Comparison of ENCODE assay signal across 17 cellular contexts in the genomic region with DNA sequence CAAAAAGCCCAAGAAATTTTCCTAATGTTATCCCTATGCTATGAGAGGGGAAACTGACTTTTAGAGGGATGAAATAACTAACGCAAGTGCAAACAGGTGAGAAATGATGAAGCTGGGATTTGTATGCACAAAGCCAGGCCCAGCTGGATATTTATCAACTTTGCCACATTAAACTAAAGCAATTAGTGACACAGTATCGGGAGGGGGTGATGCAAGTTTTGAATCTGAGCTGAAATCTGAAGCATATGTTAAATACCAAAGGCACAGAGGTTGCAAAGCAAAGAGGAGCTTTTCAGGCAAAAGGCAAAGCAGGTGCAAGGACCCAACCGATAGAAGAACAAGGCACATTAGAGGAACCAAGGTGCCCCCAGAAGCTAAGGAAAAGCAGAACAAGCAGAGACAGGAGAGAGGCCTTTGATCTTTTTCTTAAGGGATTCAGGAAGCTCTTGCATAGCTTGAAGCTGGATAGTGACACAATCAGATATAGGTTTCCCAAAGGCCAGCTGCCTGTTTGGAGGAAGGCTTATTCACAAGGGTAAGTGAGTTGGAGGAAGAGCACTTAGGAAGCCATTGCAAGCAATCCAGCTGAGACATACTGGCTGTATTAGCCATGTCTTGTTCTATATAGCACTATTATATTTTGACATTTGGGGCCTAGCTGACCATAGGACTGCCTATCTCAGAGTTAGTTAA.
DNase-seq lines count a peak whose midpoint lies in the region; ATAC-seq and TF ChIP-seq lines count a peak whose summit lies in the region.
"Had no signal": no experiment of that assay in that cellular context is flagged by ENCODE, and none has a peak within 500 bp of the region (broad histone marks: within the 10 kb centered on the region; RNA-seq: fewer than 3 reads in every experiment).

No MANE protein-coding gene starts in this region.

- no peak for ATAC-seq in Right ventricle myocardium superior (ENCODE audit: poor library complexity)
- ATAC-seq: A549; naive thymus-derived CD4-positive, alpha-beta T cell; psoas muscle had no signal

- no peaks in the 10 kb centered on the region for H3K9me3 ChIP-seq in mesodermal cell (ENCODE audit: control insufficient read depth, low read length)
- H3K9me3 ChIP-seq: A549, psoas muscle had no signal

- peak overlapping the region; percentile 24 for H3K27ac ChIP-seq in mesodermal cell (ENCODE audit: low read depth, low read length, severe bottlenecking)
- H3K27ac ChIP-seq: A549, psoas muscle, spleen had no signal

- peaks cover 10% of the 10 kb centered on the region for H3K4me1 Mint-ChIP-seq in brain
- peaks cover 9% of the 10 kb centered on the region for H3K4me1 Mint-ChIP-seq in mesothelial cell of epicardium

- no peak overlapping the region for H3K4me3 ChIP-seq in mesodermal cell (ENCODE audit: extremely low read depth, insufficient read depth, low read length, poor library complexity, severe bottlenecking)
- H3K4me3 ChIP-seq: A549, psoas muscle, spleen had no signal

- DNase-seq in NCI-H82 (lab: John Stamatoyannopoulos, UW) (peak; percentile 27), NCI-H82 treated with DMSO at 0.1 percent for 48 hours (lab: John Stamatoyannopoulos, UW; ENCODE audit: unreplicated experiment) (no peak), NCI-H2107 treated with DMSO at 0.1 percent for 48 hours (lab: John Stamatoyannopoulos, UW; ENCODE audit: unreplicated experiment) (peak; percentile 21), activated gamma-delta T cell treated with Interleukin-2 at 50 U/mL for 16 hours (no peak), Right ventricle myocardium superior (no peak), mesothelial cell of epicardium (ENCODE audit: low spot score in 2 of 2, unreplicated experiment in 2 of 2) (no peak)
- DNase-seq: activated CD4-positive, alpha-beta T cell treated with anti-CD3 and anti-CD28 coated beads for 4 hours; activated naive CD4-positive, alpha-beta T cell treated with anti-CD3 and anti-CD28 coated beads, Interleukin-2, amount 50 U/mL, for 16 hours; activated T-cell treated with anti-CD3 and anti-CD28 coated beads for 4 hours; naive thymus-derived CD4-positive, alpha-beta T cell; NCI-H748 treated with DMSO at 0.1 percent for 48 hours; psoas muscle; spleen; stimulated activated naive CD4-positive, alpha-beta T cell had no signal

- peaks cover 15% of the 10 kb centered on the region for H3K4me1 ChIP-seq in mesodermal cell (ENCODE audit: control insufficient read depth, insufficient read depth, low read length, poor library complexity, severe bottlenecking)
- H3K4me1 ChIP-seq: A549, psoas muscle, spleen had no signal

- H3K36me3 Mint-ChIP-seq in brain (no peaks in the 10 kb centered on the region), mesothelial cell of epicardium (no peaks in the 10 kb centered on the region)

- H3K9me3 Mint-ChIP-seq in brain (peaks cover 0 to 13% (median 0%) of the 10 kb centered on the region in 5 experiments), mesothelial cell of epicardium (no peaks in the 10 kb centered on the region)

- H3K27ac Mint-ChIP-seq in brain (peak overlapping the region in 3 of 5 experiments; percentile 3 to 82 (median 53)), mesothelial cell of epicardium (no peak overlapping the region)

- H3K27me3 Mint-ChIP-seq in brain (no peaks in the 10 kb centered on the region), mesothelial cell of epicardium (ENCODE audit: low read depth) (peaks cover 5% of the 10 kb centered on the region)

- H3K4me3 Mint-ChIP-seq in brain, result peak overlapping the region in 1 of 5 experiments; percentile 1
- H3K4me3 Mint-ChIP-seq in mesothelial cell of epicardium, result no peak overlapping the region
- H3K4me3 Mint-ChIP-seq: naive thymus-derived CD4-positive, alpha-beta T cell had no signal

- intact Hi-C loops in Right ventricle myocardium superior (cut with DNase I), result no loop called here

- TF ChIP-seq CTCF in brain (conservative IDR thresholded peaks at IDR 0.05), result no peak
- TF ChIP-seq CTCF in mesothelial cell of epicardium (IDR thresholded peaks at IDR 0.05; ENCODE audit: unreplicated experiment), result no peak

- no peaks in the 10 kb centered on the region for H3K36me3 ChIP-seq in mesodermal cell (ENCODE audit: control insufficient read depth, insufficient read depth, low read length)
- H3K36me3 ChIP-seq: spleen had no signal

- 85 to 95% methylated on average over 1 of the region's 3 CpGs for WGBS in mesodermal cell (ENCODE audit: insufficient coverage in 2 of 2), 2 experiments

Comparison
In these comparisons a context has a peak if more than half of its experiments do, and no peak if none do; other contexts are left out.
1. DNase-seq: peak in NCI-H82 (single experiment) and NCI-H2107 treated with DMSO at 0.1 percent for 48 hours (single experiment); none in NCI-H82 treated with DMSO at 0.1 percent for 48 hours (single experiment), activated gamma-delta T cell treated with Interleukin-2 at 50 U/mL for 16 hours (single experiment), Right ventricle myocardium superior (single experiment) and mesothelial cell of epicardium (0 of 2).